Comparison of ENCODE assay signal across 1 cellular context in genomic region chr9:134560206-134560605, GRCh38.
TF ChIP-seq lines count a peak whose summit lies in the region.

No MANE protein-coding gene starts in this region.

TF ChIP-seq in HepG2, 621 proteins besides CTCF, POLR2A, EP300 and RAD21 (continued from another document):
- TF ChIP-seq, protein P1, sequence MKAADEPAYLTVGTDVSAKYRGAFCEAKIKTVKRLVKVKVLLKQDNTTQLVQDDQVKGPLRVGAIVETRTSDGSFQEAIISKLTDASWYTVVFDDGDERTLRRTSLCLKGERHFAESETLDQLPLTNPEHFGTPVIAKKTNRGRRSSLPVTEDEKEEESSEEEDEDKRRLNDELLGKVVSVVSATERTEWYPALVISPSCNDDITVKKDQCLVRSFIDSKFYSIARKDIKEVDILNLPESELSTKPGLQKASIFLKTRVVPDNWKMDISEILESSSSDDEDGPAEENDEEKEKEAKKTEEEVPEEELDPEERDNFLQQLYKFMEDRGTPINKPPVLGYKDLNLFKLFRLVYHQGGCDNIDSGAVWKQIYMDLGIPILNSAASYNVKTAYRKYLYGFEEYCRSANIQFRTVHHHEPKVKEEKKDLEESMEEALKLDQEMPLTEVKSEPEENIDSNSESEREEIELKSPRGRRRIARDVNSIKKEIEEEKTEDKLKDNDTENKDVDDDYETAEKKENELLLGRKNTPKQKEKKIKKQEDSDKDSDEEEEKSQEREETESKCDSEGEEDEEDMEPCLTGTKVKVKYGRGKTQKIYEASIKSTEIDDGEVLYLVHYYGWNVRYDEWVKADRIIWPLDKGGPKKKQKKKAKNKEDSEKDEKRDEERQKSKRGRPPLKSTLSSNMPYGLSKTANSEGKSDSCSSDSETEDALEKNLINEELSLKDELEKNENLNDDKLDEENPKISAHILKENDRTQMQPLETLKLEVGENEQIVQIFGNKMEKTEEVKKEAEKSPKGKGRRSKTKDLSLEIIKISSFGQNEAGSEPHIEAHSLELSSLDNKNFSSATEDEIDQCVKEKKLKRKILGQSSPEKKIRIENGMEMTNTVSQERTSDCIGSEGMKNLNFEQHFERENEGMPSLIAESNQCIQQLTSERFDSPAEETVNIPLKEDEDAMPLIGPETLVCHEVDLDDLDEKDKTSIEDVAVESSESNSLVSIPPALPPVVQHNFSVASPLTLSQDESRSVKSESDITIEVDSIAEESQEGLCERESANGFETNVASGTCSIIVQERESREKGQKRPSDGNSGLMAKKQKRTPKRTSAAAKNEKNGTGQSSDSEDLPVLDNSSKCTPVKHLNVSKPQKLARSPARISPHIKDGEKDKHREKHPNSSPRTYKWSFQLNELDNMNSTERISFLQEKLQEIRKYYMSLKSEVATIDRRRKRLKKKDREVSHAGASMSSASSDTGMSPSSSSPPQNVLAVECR (CRISPR knock-in tag; IDR thresholded peaks at IDR 0.05; ENCODE audit: borderline replicate concordance), result no peak
- TF ChIP-seq ZNF570 (CRISPR knock-in tag; IDR thresholded peaks at IDR 0.05; ENCODE audit: borderline replicate concordance) (no peak), GTF2F1 (IDR thresholded peaks at IDR 0.05; ENCODE audit: low read length) (no peak)
TF ChIP-seq in HepG2: peak in this region for 0.
